In genomic region chr5:76582252-76583162, GRCh38 we compare ENCODE assay signal across 8 cellular contexts. TPM values are rescaled to one million over a fixed set of nuclear protein-coding genes. Genes with fewer than 3 reads are reported as not detected.
DNase-seq lines count a peak whose midpoint lies in the region; ATAC-seq, FAIRE-seq and TF ChIP-seq lines count a peak whose summit lies in the region.

No MANE protein-coding gene starts in this region.

- H3K4me3 ChIP-seq in MM.1S (ENCODE audit: low read length) = 0 out of 2 replicates have a peak overlapping the region, but pooled peaks have one; percentile 6
- H3K4me3 ChIP-seq in duodenal mucosa (ENCODE audit: low read depth in 1 of 2, low read length in 2 of 2) = peak overlapping the region in 1 of 2 donors; percentile 18

- H3K4me2 ChIP-seq in MM.1S (ENCODE audit: low read depth, low read length) = peak overlapping the region; percentile 48

- H3K4me1 Mint-ChIP-seq in HFFc6 (ENCODE audit: low read depth) = no peaks in the 10 kb centered on the region

- no peaks in the 10 kb centered on the region for H3K79me2 ChIP-seq in MM.1S (ENCODE audit: low read length)

- DNase-seq in MM.1S (peak; percentile 63), HFFc6 (no peak), NCI-H146 (lab: John Stamatoyannopoulos, UW) (no peak), frontal cortex (ENCODE audit: low spot score in 2 of 2) (no peak), NCI-H2227 treated with DMSO at 0.1 percent for 48 hours (lab: John Stamatoyannopoulos, UW) (no peak)

- H3F3A ChIP-seq in MM.1S (ENCODE audit: insufficient read depth, low read length) = peaks cover 10% of the 10 kb centered on the region; the same call in 1 of the 2 replicates

- H3K36me3 ChIP-seq in MM.1S (replicated peaks; ENCODE audit: insufficient read depth, low read length) (no peaks in the 10 kb centered on the region), duodenal mucosa (ENCODE audit: control insufficient read depth in 1 of 2, insufficient read depth in 2 of 2, low read length in 2 of 2) (peaks cover 5% of the 10 kb centered on the region in 2 donors)

- H3K36me3 Mint-ChIP-seq in HFFc6 (ENCODE audit: low read depth) = no peaks in the 10 kb centered on the region

- ATAC-seq in GM18499 (IDR thresholded peaks at IDR 0.05; ENCODE audit: insufficient read depth, unreplicated experiment) = peak; percentile 84
- peak; percentile 85 for ATAC-seq in GM21619 (IDR thresholded peaks at IDR 0.05; ENCODE audit: unreplicated experiment)

- no peak for FAIRE-seq in frontal cortex (lab: Jason Lieb, UNC)

- H3K27ac ChIP-seq in MM.1S (ENCODE audit: low read length) (peak overlapping the region; percentile 75), duodenal mucosa (ENCODE audit: low read depth, low read length) (peak overlapping the region; percentile 35)

- H3K9me2 ChIP-seq in MM.1S (replicated peaks; ENCODE audit: insufficient read depth, low read length) = no peaks in the 10 kb centered on the region

- peaks cover 24% of the 10 kb centered on the region for H3K27me3 Mint-ChIP-seq in HFFc6 (ENCODE audit: insufficient read depth)

- H3K9me3 Mint-ChIP-seq in HFFc6 = no peaks in the 10 kb centered on the region

- no peaks in the 10 kb centered on the region for H4K20me1 ChIP-seq in MM.1S (ENCODE audit: insufficient read depth, low read length)

- peaks cover 26% of the 10 kb centered on the region for H3K4me1 ChIP-seq in MM.1S (ENCODE audit: low read length)
- H3K4me1 ChIP-seq in duodenal mucosa (ENCODE audit: control insufficient read depth in 1 of 2, insufficient read depth in 2 of 2, low read length in 2 of 2) = peaks cover 28 to 44% of the 10 kb centered on the region in 2 donors

- no peak overlapping the region for H2AFZ ChIP-seq in MM.1S (ENCODE audit: low read length)

- H3K27me3 ChIP-seq in MM.1S (replicated peaks; ENCODE audit: insufficient read depth, low read length) (no peaks in the 10 kb centered on the region), duodenal mucosa (ENCODE audit: control insufficient read depth in 1 of 2, insufficient read depth in 2 of 2, low read length in 2 of 2) (no peaks in the 10 kb centered on the region)

- H3K27ac Mint-ChIP-seq in HFFc6 = no peak overlapping the region

- H3K4me3 Mint-ChIP-seq in HFFc6 = no peak overlapping the region

- H3K9me3 ChIP-seq in MM.1S (replicated peaks; ENCODE audit: insufficient read depth, low read length) (no peaks in the 10 kb centered on the region), duodenal mucosa (ENCODE audit: control insufficient read depth in 1 of 2, low read length in 2 of 2) (no peaks in the 10 kb centered on the region)

- TF ChIP-seq CTCF in MM.1S (IDR thresholded peaks at IDR 0.05; ENCODE audit: low read length) (no peak), HFFc6 (IDR thresholded peaks at IDR 0.05) (no peak)

- peak overlapping the region; percentile 8; the same call in 1 of the 2 replicates for H3K9ac ChIP-seq in MM.1S (ENCODE audit: low read length)
- no peak overlapping the region for H3K9ac ChIP-seq in duodenal mucosa (ENCODE audit: low read depth in 1 of 2, low read length in 2 of 2)

RNA-seq across cellular contexts. Expression of gene F2RL2, which starts 40.7 kb away (rescaled TPM):
- total RNA-seq in HFFc6 (2021; fragmentation: NEBNext Ultra II Directional; extraction: Animal tissue kit (Norgen Biotek cat#: 25700)) = 10 to 100 TPM; 40.8 to 87.2 (median 54.3) TPM
- total RNA-seq in frontal cortex = under 0.01 TPM

Comparison
In these comparisons a context has a peak if more than half of its experiments do, and no peak if none do; other contexts are left out.
1. RNA of gene F2RL2, which starts 40.7 kb away (total RNA-seq): 40.8 to 87.2 TPM in HFFc6; under 0.01 TPM in frontal cortex (single experiment); every median in the first group is over 10 times any median in the second.